ENCODE assay signal across 10 cellular contexts in the genomic region with DNA sequence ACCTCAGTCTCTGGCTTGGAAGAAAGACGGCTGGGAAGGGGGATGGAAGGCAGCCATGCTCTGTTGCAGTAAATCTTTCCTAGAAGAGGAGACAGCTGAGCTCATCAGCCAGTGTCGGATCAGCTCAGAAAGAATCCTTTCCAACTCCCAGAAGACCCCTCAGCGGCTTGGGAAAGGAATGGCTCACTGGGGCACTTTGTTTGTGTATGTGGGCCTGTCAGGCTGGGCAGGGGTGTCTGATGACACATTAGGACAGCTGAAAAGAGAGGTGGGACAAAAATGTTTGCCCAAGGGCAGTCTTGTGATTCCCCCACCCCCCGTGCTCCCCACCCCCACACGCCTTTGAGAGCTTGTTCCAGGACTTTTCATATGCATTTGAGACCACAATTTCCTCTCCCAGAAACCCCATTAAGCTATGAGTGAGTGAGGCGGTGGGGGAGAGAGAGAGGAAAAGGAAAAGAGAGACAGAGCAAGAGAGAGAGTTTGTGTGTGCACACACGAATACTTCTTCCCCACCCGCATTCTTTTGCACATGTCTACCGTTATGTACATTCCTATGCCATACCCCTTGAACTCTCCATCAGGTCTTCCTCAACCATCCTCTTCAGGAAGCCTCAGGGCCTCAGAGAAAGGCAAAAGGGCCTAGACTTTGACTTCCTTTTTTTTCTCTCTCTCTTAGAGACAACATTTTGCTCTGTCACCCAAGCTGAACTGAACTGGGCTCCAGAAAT.
DNase-seq lines count a peak whose midpoint lies in the region; ATAC-seq and TF ChIP-seq lines count a peak whose summit lies in the region.
"Had no signal": no experiment of that assay in that cellular context is flagged by ENCODE, and none has a peak within 500 bp of the region (broad histone marks: within the 10 kb centered on the region; RNA-seq: fewer than 3 reads in every experiment).

No MANE protein-coding gene starts in this region.

- H3K4me3 Mint-ChIP-seq in central memory CD8-positive, alpha-beta T cell = no peak overlapping the region

- peak overlapping the region; percentile 46 for H3K27ac Mint-ChIP-seq in central memory CD8-positive, alpha-beta T cell (ENCODE audit: low read depth)

- no peak overlapping the region for H3K27ac ChIP-seq in gastroesophageal sphincter

- no peaks in the 10 kb centered on the region for H3K9me3 Mint-ChIP-seq in central memory CD8-positive, alpha-beta T cell

- H3K9me3 ChIP-seq in ES-I3 (ENCODE audit: control insufficient read depth, insufficient read depth, low read length) (no peaks in the 10 kb centered on the region), gastroesophageal sphincter (no peaks in the 10 kb centered on the region)

- no peak for TF ChIP-seq POLR2A in gastroesophageal sphincter (IDR thresholded peaks at IDR 0.05)

- H3K27me3 ChIP-seq in gastroesophageal sphincter = no peaks in the 10 kb centered on the region

- no peak for TF ChIP-seq EP300 in gastroesophageal sphincter (IDR thresholded peaks at IDR 0.05)

- H3K36me3 ChIP-seq in ES-I3 (ENCODE audit: insufficient read depth, low read length) (no peaks in the 10 kb centered on the region), gastroesophageal sphincter (no peaks in the 10 kb centered on the region)

- H3K9ac ChIP-seq in ES-I3 (ENCODE audit: low read depth, low read length) = peak overlapping the region; percentile 3; the same call in 1 of the 2 replicates

- H3K4me1 Mint-ChIP-seq in central memory CD8-positive, alpha-beta T cell = peaks cover 11% of the 10 kb centered on the region

- no peak for ATAC-seq in central memory CD8-positive, alpha-beta T cell (replicated peaks; ENCODE audit: extremely low read depth, poor library complexity, severe bottlenecking)
- ATAC-seq in gastroesophageal sphincter = no peak

- no peaks in the 10 kb centered on the region for H3K27me3 Mint-ChIP-seq in central memory CD8-positive, alpha-beta T cell

- no peak overlapping the region for H3K4me3 ChIP-seq in gastroesophageal sphincter

- H3K36me3 Mint-ChIP-seq in central memory CD8-positive, alpha-beta T cell (ENCODE audit: insufficient read depth) = no peaks in the 10 kb centered on the region

- 37 to 72% methylated on average over 7 to 8 of the region's 9 CpGs for WGBS in gastroesophageal sphincter (ENCODE audit: low coverage in 1 of 2), 2 donors

- peaks cover 44% of the 10 kb centered on the region for H3K4me1 ChIP-seq in ES-I3 (ENCODE audit: insufficient read depth, low read length)
- peaks cover 0 to 42% (median 18%) of the 10 kb centered on the region in 3 donors for H3K4me1 ChIP-seq in gastroesophageal sphincter

- DNase-seq in NOMO-1 (lab: John Stamatoyannopoulos, UW; ENCODE audit: unreplicated experiment in 2 of 2) = peak; percentile 48 to 60
- no peak for DNase-seq in central memory CD8-positive, alpha-beta T cell (ENCODE audit: low spot score in 2 of 2)
- peak; percentile 18 for DNase-seq in renal cortical epithelial cell (ENCODE audit: low read depth)
- no peak for DNase-seq in NCI-H1048 (lab: John Stamatoyannopoulos, UW)
- DNase-seq in stimulated activated CD4-positive, alpha-beta T cell treated with anti-CD3 and anti-CD28 coated beads, Interleukin-1b, Interleukin-23, amount 100 ng/mL, for 48 hours = no peak
- no peak for DNase-seq in activated gamma-delta T cell (lab: John Stamatoyannopoulos, UW)
- DNase-seq: activated CD8-positive, alpha-beta memory T cell treated with anti-CD3 and anti-CD28 coated beads for 24 hours; NCI-H2227 treated with DMSO at 0.1 percent for 48 hours had no signal

- TF ChIP-seq CTCF in gastroesophageal sphincter (IDR thresholded peaks at IDR 0.05) = no peak

Comparison
In these comparisons a context has a peak if more than half of its experiments do, and no peak if none do; other contexts are left out.
1. DNase-seq: peak in NOMO-1 (2 of 2) and renal cortical epithelial cell (single experiment); none in central memory CD8-positive, alpha-beta T cell (0 of 2), NCI-H1048 (single experiment), stimulated activated CD4-positive, alpha-beta T cell treated with anti-CD3 and anti-CD28 coated beads, Interleukin-1b, Interleukin-23, amount 100 ng/mL, for 48 hours (single experiment) and activated gamma-delta T cell (single experiment).